14 cellular contexts compared by ENCODE assay signal in genomic region chr9:93009337-93010015, GRCh38. TPM values are rescaled to one million over a fixed set of nuclear protein-coding genes. Genes with fewer than 3 reads are reported as not detected.
DNase-seq lines count a peak whose midpoint lies in the region; ATAC-seq and TF ChIP-seq lines count a peak whose summit lies in the region.
"Had no signal": no experiment of that assay in that cellular context is flagged by ENCODE, and none has a peak within 500 bp of the region (broad histone marks: within the 10 kb centered on the region; RNA-seq: fewer than 3 reads in every experiment).

No MANE protein-coding gene starts in this region.

- no peak for ATAC-seq in SK-N-SH treated with all-trans-retinoic acid at 6 μM for 48 hours
- no peak for ATAC-seq in stimulated activated naive CD8-positive, alpha-beta T cell treated with anti-CD3 and anti-CD28 coated beads, Interleukin-15, amount 100 ng/mL, for 72 hours
- ATAC-seq in stimulated activated naive CD8-positive, alpha-beta T cell treated with anti-CD3 and anti-CD28 coated beads, Interleukin-15, Interleukin-2, amounts not matched to agents 100 U/mL and 50 U/mL, for 24 hours = no peak
- no peak for ATAC-seq in HG03159 (IDR thresholded peaks at IDR 0.05; ENCODE audit: unreplicated experiment)
- no peak for ATAC-seq in GM18868 (IDR thresholded peaks at IDR 0.05; ENCODE audit: unreplicated experiment)

- TF ChIP-seq CTCF in SK-N-SH (IDR thresholded peaks at IDR 0.05) = no peak

- no peaks in the 10 kb centered on the region for H3K36me3 ChIP-seq in SK-N-SH (replicated peaks in 1 of 2; ENCODE audit: control insufficient read depth in 1 of 2, insufficient read depth in 2 of 2, low read length in 1 of 2)

- H3K9me2 ChIP-seq in SK-N-SH = no peaks in the 10 kb centered on the region

- POLR2A ChIA-PET in SK-N-SH (lab: Yijun Ruan, JAX) = no interaction called here

- H3K4me1 ChIP-seq in SK-N-SH (ENCODE audit: control insufficient read depth in 1 of 2, insufficient read depth in 2 of 2, low read depth in 1 of 2, low read length in 1 of 2) = peaks cover 0 to 20% of the 10 kb centered on the region in 2 experiments; a peak in 1 of 4 replicates

- no peaks in the 10 kb centered on the region for H3K79me2 ChIP-seq in SK-N-SH (ENCODE audit: insufficient read depth)

- no peaks in the 10 kb centered on the region for H3K27me3 ChIP-seq in SK-N-SH (ENCODE audit: insufficient read depth)

- 57% methylated on average over 19 of the region's 21 CpGs for WGBS in SK-N-SH (ENCODE audit: low lambda C conversion rate)

- CTCF ChIA-PET in SK-N-SH (lab: Yijun Ruan, JAX) = interaction anchor here (0.7 to 1.3 kb wide), 6 partner anchors 18 to 145 kb away, joined by 3 to 6 read pairs (median 3); no protein-coding TSS in a partner anchor

- no peaks in the 10 kb centered on the region for H3K9me3 Mint-ChIP-seq in stimulated activated naive CD8-positive, alpha-beta T cell treated with anti-CD3 and anti-CD28 coated beads, Interleukin-15, amount 100 ng/mL, for 72 hours
- H3K9me3 Mint-ChIP-seq: HFFc6 had no signal

- H2AFZ ChIP-seq in SK-N-SH (ENCODE audit: low read depth) = no peak overlapping the region

- no peak overlapping the region for H3K27ac ChIP-seq in SK-N-SH (ENCODE audit: low read depth in 2 of 2, low read length in 1 of 2)

- TF ChIP-seq RAD21 in SK-N-SH (IDR thresholded peaks at IDR 0.05; ENCODE audit: low read length) = no peak

- H3F3A ChIP-seq in SK-N-SH (replicated peaks; ENCODE audit: insufficient read depth) = no peaks in the 10 kb centered on the region

- no peak for TF ChIP-seq EP300 in SK-N-SH (IDR thresholded peaks at IDR 0.05; ENCODE audit: borderline replicate concordance in 1 of 2, low read depth in 1 of 2, low read length in 1 of 2)

- no peak overlapping the region for H3K9ac ChIP-seq in SK-N-SH

- H3K27ac Mint-ChIP-seq in stimulated activated naive CD8-positive, alpha-beta T cell treated with anti-CD3 and anti-CD28 coated beads, Interleukin-15, amount 100 ng/mL, for 72 hours = peak overlapping the region; percentile 52 to 93
- H3K27ac Mint-ChIP-seq: HFFc6 had no signal

- peak overlapping the region in 1 of 2 donors; percentile 4 for H3K4me3 Mint-ChIP-seq in stimulated activated naive CD8-positive, alpha-beta T cell treated with anti-CD3 and anti-CD28 coated beads, Interleukin-15, amount 100 ng/mL, for 72 hours
- H3K4me3 Mint-ChIP-seq: HFFc6 had no signal

- H3K4me3 ChIP-seq in SK-N-SH (ENCODE audit: low read depth in 2 of 2, low read length in 1 of 2) = no peak overlapping the region

- H3K4me1 Mint-ChIP-seq in stimulated activated naive CD8-positive, alpha-beta T cell treated with anti-CD3 and anti-CD28 coated beads, Interleukin-15, amount 100 ng/mL, for 72 hours = peaks cover 51% of the 10 kb centered on the region

- no peaks in the 10 kb centered on the region for H3K9me3 ChIP-seq in SK-N-SH

- no peaks in the 10 kb centered on the region for H4K20me1 ChIP-seq in SK-N-SH (ENCODE audit: insufficient read depth)

- no peak overlapping the region for H3K4me2 ChIP-seq in SK-N-SH

- DNase-seq in SK-N-SH (peak; percentile 7), islet precursor cell (peak; percentile 40), putamen (ENCODE audit: low spot score) (no peak)
- no peak for DNase-seq in stimulated activated naive CD8-positive, alpha-beta T cell treated with anti-CD3 and anti-CD28 coated beads, Interleukin-15, amount 100 ng/mL, for 72 hours
- DNase-seq in stimulated activated naive CD8-positive, alpha-beta T cell treated with anti-CD3 and anti-CD28 coated beads, Interleukin-15, Interleukin-2, amounts not matched to agents 100 U/mL and 50 U/mL, for 24 hours = no peak
- DNase-seq: anterior cingulate cortex, COR-L47, glutamatergic neuron, HFFc6, MV-4-11, nucleus accumbens had no signal

- H3K27me3 Mint-ChIP-seq in stimulated activated naive CD8-positive, alpha-beta T cell treated with anti-CD3 and anti-CD28 coated beads, Interleukin-15, amount 100 ng/mL, for 72 hours = no peaks in the 10 kb centered on the region

TF ChIP-seq in SK-N-SH, 30 proteins besides CTCF, POLR2A, EP300 and RAD21:
- TF ChIP-seq JUND (IDR thresholded peaks at IDR 0.05) = no peak
- no peak for TF ChIP-seq RCOR1 (IDR thresholded peaks at IDR 0.05; ENCODE audit: low read length)
- no peak for TF ChIP-seq MEF2A (IDR thresholded peaks at IDR 0.05; ENCODE audit: borderline replicate concordance, low read depth)
- TF ChIP-seq FOSL2 (IDR thresholded peaks at IDR 0.05; ENCODE audit: borderline replicate concordance, low read depth) = no peak

TF ChIP-seq in SK-N-SH treated with all-trans-retinoic acid at 6 μM for 48 hours, 23 proteins besides CTCF, POLR2A, EP300 and RAD21:
- TF ChIP-seq BACH2 (CRISPR knock-in tag; IDR thresholded peaks at IDR 0.05; ENCODE audit: borderline replicate concordance) = no peak
- TF ChIP-seq ZNF8 (CRISPR knock-in tag; IDR thresholded peaks at IDR 0.05) = no peak

RNA-seq across cellular contexts. Expression of gene SUSD3, which starts 49.0 kb away (rescaled TPM):
- polyA plus RNA-seq in SK-N-SH (2012; rRNA removed) = 0.49 and 0.67 TPM in 2 replicates
- 0.33 and 0.35 TPM in 2 replicates for polyA plus RNA-seq in SK-N-SH (2012; cell fraction: cytosol; rRNA removed)
- 0.09 and 0.13 TPM in 2 replicates for polyA plus RNA-seq in SK-N-SH (2012; cell fraction: nucleus; rRNA removed)

Comparison
In these comparisons a context has a peak if more than half of its experiments do, and no peak if none do; other contexts are left out.
1. DNase-seq: peak in SK-N-SH (single experiment) and islet precursor cell (single experiment); none in stimulated activated naive CD8-positive, alpha-beta T cell treated with anti-CD3 and anti-CD28 coated beads, Interleukin-15, amount 100 ng/mL, for 72 hours (0 of 2), stimulated activated naive CD8-positive, alpha-beta T cell treated with anti-CD3 and anti-CD28 coated beads, Interleukin-15, Interleukin-2, amounts not matched to agents 100 U/mL and 50 U/mL, for 24 hours (single experiment) and putamen (single experiment).